Comparison of ENCODE assay signal across 18 cellular contexts in the genomic region with DNA sequence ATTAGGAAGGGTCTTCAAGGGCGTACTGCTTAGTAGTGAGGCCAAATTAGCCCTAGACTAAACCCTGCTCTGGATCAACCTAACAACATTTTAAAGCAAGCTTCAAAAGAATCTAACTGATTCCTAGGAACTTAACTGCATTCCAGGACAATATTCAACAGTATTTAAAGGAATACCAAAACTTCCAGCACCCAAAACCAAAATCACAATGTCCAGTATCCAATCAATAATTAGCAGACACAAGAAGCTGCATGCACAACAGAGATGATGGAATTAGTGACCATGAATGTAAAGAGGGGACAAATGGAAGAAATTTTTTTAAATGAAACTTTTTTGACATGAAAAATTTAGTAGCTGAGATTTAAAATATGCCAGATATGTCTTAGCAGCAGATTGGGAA. TPM values are rescaled to one million over a fixed set of nuclear protein-coding genes. Genes with fewer than 3 reads are reported as not detected.
DNase-seq lines count a peak whose midpoint lies in the region; ATAC-seq and TF ChIP-seq lines count a peak whose summit lies in the region.
"Had no signal": no experiment of that assay in that cellular context is flagged by ENCODE, and none has a peak within 500 bp of the region (broad histone marks: within the 10 kb centered on the region; RNA-seq: fewer than 3 reads in every experiment).

No MANE protein-coding gene starts in this region.

- H3K4me3 Mint-ChIP-seq in GM23338 (no peak overlapping the region), brain (peak overlapping the region in 2 of 5 experiments; percentile 48 to 58), neural progenitor cell (no peak overlapping the region)
- H3K4me3 Mint-ChIP-seq: B cell; CD4-positive, alpha-beta T cell; CD8-positive, alpha-beta T cell had no signal

- H3K27me3 ChIP-seq in GM23338 (ENCODE audit: insufficient read depth) (no peaks in the 10 kb centered on the region), neural progenitor cell (no peaks in the 10 kb centered on the region)
- H3K27me3 ChIP-seq: BLaER1 treated with 17β-estradiol and CSF1 and Interleukin-3, amounts not matched to agents 10 nM and 100 nM had no signal

- H3K4me1 ChIP-seq in GM23338 (ENCODE audit: insufficient read depth), result 0 out of 2 replicates have a peak, but pooled peaks cover 4% of the 10 kb centered on the region
- H3K4me1 ChIP-seq in neural progenitor cell, result no peaks in the 10 kb centered on the region
- H3K4me1 ChIP-seq: A549; BLaER1 treated with 17β-estradiol and CSF1 and Interleukin-3, amounts not matched to agents 10 nM and 100 nM had no signal

- H3K36me3 ChIP-seq in GM23338 (ENCODE audit: insufficient read depth) (no peaks in the 10 kb centered on the region), neural progenitor cell (no peaks in the 10 kb centered on the region)
- H3K36me3 ChIP-seq: BLaER1 treated with 17β-estradiol and CSF1 and Interleukin-3, amounts not matched to agents 10 nM and 100 nM had no signal

- ATAC-seq in GM23338 (no peak), HG03439 (IDR thresholded peaks at IDR 0.05; ENCODE audit: unreplicated experiment) (no peak), HG02623 (IDR thresholded peaks at IDR 0.05; ENCODE audit: unreplicated experiment) (no peak)
- ATAC-seq: A549; CD8-positive, alpha-beta T cell had no signal

- TF ChIP-seq CTCF in GM23338 (conservative IDR thresholded peaks at IDR 0.05; ENCODE audit: low read depth in 2 of 2) (no peak), brain (conservative IDR thresholded peaks at IDR 0.05) (no peak), neural progenitor cell (IDR thresholded peaks at IDR 0.05) (no peak)

- H3K27ac ChIP-seq in GM23338 (ENCODE audit: low read depth), result no peak overlapping the region
- H3K27ac ChIP-seq in neural progenitor cell, result no peak overlapping the region
- H3K27ac ChIP-seq: 22Rv1; A549; BLaER1 treated with 17β-estradiol and CSF1 and Interleukin-3, amounts not matched to agents 10 nM and 100 nM; C4-2B had no signal

- H3F3A ChIP-seq in GM23338 (replicated peaks; ENCODE audit: low read depth) (no peaks in the 10 kb centered on the region), neural progenitor cell (ENCODE audit: low read depth) (no peaks in the 10 kb centered on the region)

- no peaks in the 10 kb centered on the region; the same call in 2 of the 3 replicates for H3K9me3 Mint-ChIP-seq in GM23338
- peaks cover 0 to 13% (median 2%) of the 10 kb centered on the region in 5 experiments for H3K9me3 Mint-ChIP-seq in brain
- no peaks in the 10 kb centered on the region for H3K9me3 Mint-ChIP-seq in neural progenitor cell
- H3K9me3 Mint-ChIP-seq: CD4-positive, alpha-beta T cell; CD8-positive, alpha-beta T cell had no signal

- H3K4me3 ChIP-seq in GM23338 (no peak overlapping the region), neural progenitor cell (no peak overlapping the region)
- H3K4me3 ChIP-seq: A549; BLaER1 treated with 17β-estradiol and CSF1 and Interleukin-3, amounts not matched to agents 10 nM and 100 nM had no signal

- H3K36me3 Mint-ChIP-seq in GM23338 (ENCODE audit: low read depth), result no peaks in the 10 kb centered on the region
- H3K36me3 Mint-ChIP-seq in brain, result no peaks in the 10 kb centered on the region
- no peaks in the 10 kb centered on the region for H3K36me3 Mint-ChIP-seq in neural progenitor cell
- H3K36me3 Mint-ChIP-seq: CD8-positive, alpha-beta T cell had no signal

- peak overlapping the region; percentile 49 for H2AFZ ChIP-seq in GM23338
- peak overlapping the region; percentile 24 for H2AFZ ChIP-seq in neural progenitor cell (replicated peaks)

- H3K4me2 ChIP-seq in GM23338 (no peak overlapping the region), neural progenitor cell (no peak overlapping the region)
- H3K4me2 ChIP-seq: A549; BLaER1 treated with 17β-estradiol and CSF1 and Interleukin-3, amounts not matched to agents 10 nM and 100 nM had no signal

- peaks cover 8% of the 10 kb centered on the region; the same call in 1 of the 3 replicates for H3K4me1 Mint-ChIP-seq in GM23338
- H3K4me1 Mint-ChIP-seq in brain, result peaks cover 51% of the 10 kb centered on the region
- no peaks in the 10 kb centered on the region for H3K4me1 Mint-ChIP-seq in neural progenitor cell
- H3K4me1 Mint-ChIP-seq: B cell had no signal

- no peaks in the 10 kb centered on the region for H4K20me1 ChIP-seq in GM23338 (replicated peaks; ENCODE audit: insufficient read depth)
- H4K20me1 ChIP-seq in neural progenitor cell (ENCODE audit: low read depth), result no peaks in the 10 kb centered on the region
- H4K20me1 ChIP-seq: BLaER1 treated with 17β-estradiol and CSF1 and Interleukin-3, amounts not matched to agents 10 nM and 100 nM had no signal

- DNase-seq in GM23338 (ENCODE audit: low spot score), result no peak
- DNase-seq in neural progenitor cell (ENCODE audit: low spot score), result no peak
- DNase-seq in activated CD4-positive, alpha-beta T cell treated with anti-CD3 and anti-CD28 coated beads for 48 hours, result no peak
- DNase-seq: AML-193; Caco-2; Calu3; CD4-positive, alpha-beta T cell; CD8-positive, alpha-beta T cell; DMS79 treated with DMSO at 0.1 percent for 48 hours; GF-D8 had no signal

- no peaks in the 10 kb centered on the region for H3K79me2 ChIP-seq in GM23338 (replicated peaks; ENCODE audit: insufficient read depth)
- H3K79me2 ChIP-seq in neural progenitor cell (ENCODE audit: low read depth), result no peaks in the 10 kb centered on the region

- H3K9me2 ChIP-seq in GM23338 (ENCODE audit: insufficient read depth), result 0 out of 2 replicates have a peak, but pooled peaks cover 3% of the 10 kb centered on the region

- H3K27me3 Mint-ChIP-seq in GM23338 (ENCODE audit: insufficient read depth, low read depth, poor library complexity) (no peaks in the 10 kb centered on the region), brain (no peaks in the 10 kb centered on the region), neural progenitor cell (ENCODE audit: insufficient read depth, low read depth) (peaks cover 3% of the 10 kb centered on the region)

- no peak overlapping the region for H3K27ac Mint-ChIP-seq in GM23338
- H3K27ac Mint-ChIP-seq in brain, result peak overlapping the region in 3 of 5 experiments; percentile 73 to 88 (median 85)
- no peak overlapping the region for H3K27ac Mint-ChIP-seq in neural progenitor cell
- H3K27ac Mint-ChIP-seq: B cell; CD4-positive, alpha-beta T cell; CD8-positive, alpha-beta T cell had no signal

- no peaks in the 10 kb centered on the region for H3K9me3 ChIP-seq in neural progenitor cell (ENCODE audit: low read depth)
- H3K9me3 ChIP-seq: A549, Caco-2 had no signal

- H3K9ac ChIP-seq in neural progenitor cell, result no peak overlapping the region
- H3K9ac ChIP-seq: BLaER1 treated with 17β-estradiol and CSF1 and Interleukin-3, amounts not matched to agents 10 nM and 100 nM had no signal

TF ChIP-seq in GM23338, 12 proteins besides CTCF, POLR2A, EP300 and RAD21 (continues in another document):
- TF ChIP-seq POLR2AphosphoS5 (IDR thresholded peaks at IDR 0.05; ENCODE audit: low read depth) (no peak), EZH2 (IDR thresholded peaks at IDR 0.05; ENCODE audit: low read depth, unreplicated experiment) (no peak), JUNB (IDR thresholded peaks at IDR 0.05; ENCODE audit: unreplicated experiment) (no peak), CREB1 (CRISPR knock-in tag; IDR thresholded peaks at IDR 0.05; ENCODE audit: low read depth) (no peak), EZH2phosphoT487 (IDR thresholded peaks at IDR 0.05; ENCODE audit: unreplicated experiment) (no peak), ZNF331 (CRISPR knock-in tag; IDR thresholded peaks at IDR 0.05; ENCODE audit: low read depth) (no peak)
- TF ChIP-seq, protein P1, sequence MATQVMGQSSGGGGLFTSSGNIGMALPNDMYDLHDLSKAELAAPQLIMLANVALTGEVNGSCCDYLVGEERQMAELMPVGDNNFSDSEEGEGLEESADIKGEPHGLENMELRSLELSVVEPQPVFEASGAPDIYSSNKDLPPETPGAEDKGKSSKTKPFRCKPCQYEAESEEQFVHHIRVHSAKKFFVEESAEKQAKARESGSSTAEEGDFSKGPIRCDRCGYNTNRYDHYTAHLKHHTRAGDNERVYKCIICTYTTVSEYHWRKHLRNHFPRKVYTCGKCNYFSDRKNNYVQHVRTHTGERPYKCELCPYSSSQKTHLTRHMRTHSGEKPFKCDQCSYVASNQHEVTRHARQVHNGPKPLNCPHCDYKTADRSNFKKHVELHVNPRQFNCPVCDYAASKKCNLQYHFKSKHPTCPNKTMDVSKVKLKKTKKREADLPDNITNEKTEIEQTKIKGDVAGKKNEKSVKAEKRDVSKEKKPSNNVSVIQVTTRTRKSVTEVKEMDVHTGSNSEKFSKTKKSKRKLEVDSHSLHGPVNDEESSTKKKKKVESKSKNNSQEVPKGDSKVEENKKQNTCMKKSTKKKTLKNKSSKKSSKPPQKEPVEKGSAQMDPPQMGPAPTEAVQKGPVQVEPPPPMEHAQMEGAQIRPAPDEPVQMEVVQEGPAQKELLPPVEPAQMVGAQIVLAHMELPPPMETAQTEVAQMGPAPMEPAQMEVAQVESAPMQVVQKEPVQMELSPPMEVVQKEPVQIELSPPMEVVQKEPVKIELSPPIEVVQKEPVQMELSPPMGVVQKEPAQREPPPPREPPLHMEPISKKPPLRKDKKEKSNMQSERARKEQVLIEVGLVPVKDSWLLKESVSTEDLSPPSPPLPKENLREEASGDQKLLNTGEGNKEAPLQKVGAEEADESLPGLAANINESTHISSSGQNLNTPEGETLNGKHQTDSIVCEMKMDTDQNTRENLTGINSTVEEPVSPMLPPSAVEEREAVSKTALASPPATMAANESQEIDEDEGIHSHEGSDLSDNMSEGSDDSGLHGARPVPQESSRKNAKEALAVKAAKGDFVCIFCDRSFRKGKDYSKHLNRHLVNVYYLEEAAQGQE (IDR thresholded peaks at IDR 0.05; ENCODE audit: unreplicated experiment), result no peak

RNA-seq across cellular contexts. Expression of a gene that starts 53.9 kb away (rescaled TPM):
- 22.1 and 24.5 TPM in 2 replicates for total RNA-seq in GM23338 (2014; rRNA removed; shearing (Covaris generic))
- polyA plus RNA-seq in GM23338 (2016; fragmentation: Nextera tagmentation; extraction: Ambion mirVana), result 100 and 107 TPM in 2 replicates
- polyA plus RNA-seq in brain (ENCODE audit: insufficient read depth, low read depth, low replicate concordance), result 25.4 TPM
- 73.2 and 172 TPM in 2 replicates for total RNA-seq in neural progenitor cell (ENCODE audit: low replicate concordance)

Comparison
In these comparisons a context has a peak if more than half of its experiments do, and no peak if none do; other contexts are left out.
1. H3K27ac Mint-ChIP-seq: peak in brain (3 of 5); none in GM23338 (single experiment) and neural progenitor cell (single experiment).